21 cellular contexts compared by ENCODE assay signal in the genomic region with DNA sequence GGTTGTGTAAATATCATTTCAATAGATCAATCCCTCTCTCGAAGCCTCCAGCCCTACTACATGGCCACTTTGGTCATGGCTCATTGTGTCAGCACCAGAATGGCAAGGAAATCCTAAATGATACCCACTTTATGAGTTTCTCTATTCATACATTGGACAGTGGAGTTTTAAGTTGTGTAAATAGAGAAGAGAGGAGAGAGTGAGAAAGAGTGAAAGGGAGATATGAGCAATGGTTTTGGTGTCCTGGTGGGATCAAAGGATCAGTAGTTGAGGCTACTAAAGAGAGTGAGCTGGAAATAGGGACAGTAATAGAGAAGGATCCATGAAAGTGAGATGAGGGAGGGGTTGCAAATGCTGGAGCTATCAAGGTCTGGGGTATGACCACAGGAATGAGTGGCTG. TPM values are rescaled to one million over a fixed set of nuclear protein-coding genes. Genes with fewer than 3 reads are reported as not detected.
DNase-seq lines count a peak whose midpoint lies in the region; ATAC-seq and TF ChIP-seq lines count a peak whose summit lies in the region.
"Had no signal": no experiment of that assay in that cellular context is flagged by ENCODE, and none has a peak within 500 bp of the region (broad histone marks: within the 10 kb centered on the region; RNA-seq: fewer than 3 reads in every experiment).

No MANE protein-coding gene starts in this region.

- H3K36me3 Mint-ChIP-seq in activated CD8-positive, alpha-beta memory T cell treated with anti-CD3 and anti-CD28 coated beads, Interleukin-2, amount 10 ng/mL, durations not matched to agents 7 days and 5 days = peaks cover 42% of the 10 kb centered on the region
- no peaks in the 10 kb centered on the region for H3K36me3 Mint-ChIP-seq in activated T-helper 17 cell treated with anti-CD3 and anti-CD28 coated beads, Interleukin-2, amount 50 U/mL, for 72 hours (ENCODE audit: low read depth)
- H3K36me3 Mint-ChIP-seq in natural killer cell = no peaks in the 10 kb centered on the region
- no peaks in the 10 kb centered on the region for H3K36me3 Mint-ChIP-seq in progenitor cell of endocrine pancreas (ENCODE audit: insufficient read depth)

- no peak for ATAC-seq in activated CD8-positive, alpha-beta memory T cell treated with anti-CD3 and anti-CD28 coated beads, Interleukin-2, amount 10 ng/mL, durations not matched to agents 7 days and 5 days
- ATAC-seq in DND-41 (ENCODE audit: insufficient read depth, low read depth) = no peak
- peak; percentile 41 for ATAC-seq in activated T-helper 17 cell treated with anti-CD3 and anti-CD28 coated beads, Interleukin-2, amount 50 U/mL, for 72 hours (replicated peaks)
- ATAC-seq in natural killer cell = no peak
- ATAC-seq: Right ventricle myocardium inferior had no signal

- peak overlapping the region; percentile 77 for H3K27ac Mint-ChIP-seq in activated CD8-positive, alpha-beta memory T cell treated with anti-CD3 and anti-CD28 coated beads, Interleukin-2, amount 10 ng/mL, durations not matched to agents 7 days and 5 days
- H3K27ac Mint-ChIP-seq in activated T-helper 17 cell treated with anti-CD3 and anti-CD28 coated beads, Interleukin-2, amount 50 U/mL, for 72 hours = no peak overlapping the region
- H3K27ac Mint-ChIP-seq in natural killer cell (peak overlapping the region; percentile 3 to 10), progenitor cell of endocrine pancreas (no peak overlapping the region)

- H3K27me3 Mint-ChIP-seq in activated CD8-positive, alpha-beta memory T cell treated with anti-CD3 and anti-CD28 coated beads, Interleukin-2, amount 10 ng/mL, durations not matched to agents 7 days and 5 days = no peaks in the 10 kb centered on the region
- no peaks in the 10 kb centered on the region for H3K27me3 Mint-ChIP-seq in activated T-helper 17 cell treated with anti-CD3 and anti-CD28 coated beads, Interleukin-2, amount 50 U/mL, for 72 hours
- H3K27me3 Mint-ChIP-seq in natural killer cell (ENCODE audit: low read depth in 2 of 2) (no peaks in the 10 kb centered on the region), progenitor cell of endocrine pancreas (peaks cover 22% of the 10 kb centered on the region)

- CTCF ChIA-PET in activated CD8-positive, alpha-beta memory T cell treated with anti-CD3 and anti-CD28 coated beads, Interleukin-2, amount 10 ng/mL, durations not matched to agents 7 days and 5 days (lab: Charles Lee) = interaction anchor here (1.1 to 4.2 kb wide), 7 partner anchors 23 to 165 kb away, joined by 3 to 18 read pairs (median 4); partner anchors contain the start of gene GZMA

- no peak for DNase-seq in activated CD8-positive, alpha-beta memory T cell treated with anti-CD3 and anti-CD28 coated beads, Interleukin-2, amount 10 ng/mL, durations not matched to agents 7 days and 5 days
- DNase-seq in activated CD8-positive, alpha-beta memory T cell treated with anti-CD3 and anti-CD28 coated beads, Interleukin-2, amount 50 U/mL, for 48 hours = no peak
- DNase-seq in DND-41 = no peak
- DNase-seq in natural killer cell = no peak
- DNase-seq in anterior cingulate cortex (lab: John Stamatoyannopoulos, UW) = no peak
- DNase-seq in progenitor cell of endocrine pancreas (ENCODE audit: low spot score, unreplicated experiment) = no peak
- DNase-seq: AML-193, GDM1, IMR-90, NCI-H1417 treated with DMSO at 0.1 percent for 48 hours, NCI-H187 treated with DMSO at 0.1 percent for 48 hours, NCI-H2227 treated with DMSO at 0.1 percent for 48 hours, NCI-H510A treated with DMSO at 0.1 percent for 48 hours, NCI-H774 had no signal

- no peaks in the 10 kb centered on the region for H4K20me1 ChIP-seq in DND-41 (ENCODE audit: insufficient read depth, low read length)

- TF ChIP-seq CTCF in DND-41 (IDR thresholded peaks at IDR 0.05; ENCODE audit: borderline replicate concordance, extremely low read depth, low read length, poor library complexity, severe bottlenecking) = no peak
- TF ChIP-seq CTCF in natural killer cell (IDR thresholded peaks at IDR 0.05) = no peak
- no peak for TF ChIP-seq CTCF in progenitor cell of endocrine pancreas (IDR thresholded peaks at IDR 0.05; ENCODE audit: unreplicated experiment)

- no peak overlapping the region for H2AFZ ChIP-seq in DND-41 (ENCODE audit: low read depth, low read length)

- H3K4me1 ChIP-seq in DND-41 (ENCODE audit: insufficient read depth, low read length) = peaks cover 30% of the 10 kb centered on the region

- no peak overlapping the region for H3K4me3 Mint-ChIP-seq in activated CD8-positive, alpha-beta memory T cell treated with anti-CD3 and anti-CD28 coated beads, Interleukin-2, amount 10 ng/mL, durations not matched to agents 7 days and 5 days
- H3K4me3 Mint-ChIP-seq in activated T-helper 17 cell treated with anti-CD3 and anti-CD28 coated beads, Interleukin-2, amount 50 U/mL, for 72 hours = no peak overlapping the region
- H3K4me3 Mint-ChIP-seq in natural killer cell (no peak overlapping the region), progenitor cell of endocrine pancreas (ENCODE audit: low read depth) (no peak overlapping the region)

- peaks cover 69% of the 10 kb centered on the region for H3K4me1 Mint-ChIP-seq in activated CD8-positive, alpha-beta memory T cell treated with anti-CD3 and anti-CD28 coated beads, Interleukin-2, amount 10 ng/mL, durations not matched to agents 7 days and 5 days
- peaks cover 34% of the 10 kb centered on the region for H3K4me1 Mint-ChIP-seq in activated T-helper 17 cell treated with anti-CD3 and anti-CD28 coated beads, Interleukin-2, amount 50 U/mL, for 72 hours
- H3K4me1 Mint-ChIP-seq in natural killer cell = peaks cover 63 to 64% of the 10 kb centered on the region in 2 donors
- peaks cover 12% of the 10 kb centered on the region for H3K4me1 Mint-ChIP-seq in progenitor cell of endocrine pancreas (ENCODE audit: low read depth)

- no peaks in the 10 kb centered on the region for H3K9me3 ChIP-seq in DND-41 (ENCODE audit: insufficient read depth, low read length, severe bottlenecking)

- no peaks in the 10 kb centered on the region for H3K27me3 ChIP-seq in DND-41 (ENCODE audit: insufficient read depth, low read length, poor library complexity)

- H3K9me3 Mint-ChIP-seq in activated CD8-positive, alpha-beta memory T cell treated with anti-CD3 and anti-CD28 coated beads, Interleukin-2, amount 10 ng/mL, durations not matched to agents 7 days and 5 days (ENCODE audit: low read depth) = peaks cover 7% of the 10 kb centered on the region
- no peaks in the 10 kb centered on the region for H3K9me3 Mint-ChIP-seq in activated T-helper 17 cell treated with anti-CD3 and anti-CD28 coated beads, Interleukin-2, amount 50 U/mL, for 72 hours
- H3K9me3 Mint-ChIP-seq in natural killer cell (no peaks in the 10 kb centered on the region), progenitor cell of endocrine pancreas (ENCODE audit: low read depth) (no peaks in the 10 kb centered on the region)

- no peaks in the 10 kb centered on the region for H3K36me3 ChIP-seq in DND-41 (ENCODE audit: insufficient read depth, low read length)

- H3K27ac ChIP-seq in DND-41 (ENCODE audit: low read length) = peak overlapping the region; percentile 22; the same call in 1 of the 2 replicates
- H3K27ac ChIP-seq: C4-2B had no signal

- H3K4me2 ChIP-seq in DND-41 (ENCODE audit: insufficient read depth, low read length) = no peak overlapping the region

- no peaks in the 10 kb centered on the region for H3K79me2 ChIP-seq in DND-41 (ENCODE audit: insufficient read depth, low read length)

- intact Hi-C loops in natural killer cell (cut with micrococcal nuclease) = no loop called here

- no peak overlapping the region for H3K4me3 ChIP-seq in DND-41 (ENCODE audit: low read depth in 1 of 2, low read length in 2 of 2)

- H3K9ac ChIP-seq in DND-41 (ENCODE audit: low read depth, low read length) = no peak overlapping the region

RNA-seq across cellular contexts. Expression of gene GZMA, which starts 31.5 kb away (rescaled TPM):
- 1,000 to 10,000 TPM in 1 of 2 experiments, 100 to 1,000 TPM in 1; 927 to 1,065 TPM for total RNA-seq in activated CD8-positive, alpha-beta memory T cell treated with anti-CD3 and anti-CD28 coated beads, Interleukin-2, amount 10 ng/mL, durations not matched to agents 7 days and 5 days
- total RNA-seq in activated T-helper 17 cell treated with anti-CD3 and anti-CD28 coated beads, Interleukin-2, amount 50 U/mL, for 72 hours = 10 to 100 TPM; 10.3 to 33.9 TPM
- total RNA-seq in natural killer cell = 100 to 1,000 TPM; 530 to 621 (median 590) TPM
- not detected in 2 replicates for total RNA-seq in progenitor cell of endocrine pancreas
- total RNA-seq: H7, IMR-90, MCF 10A, OCI-LY7 had no signal

RNA-seq across cellular contexts. Expression of gene GZMK, which starts 46.9 kb away (rescaled TPM):
- total RNA-seq in activated CD8-positive, alpha-beta memory T cell treated with anti-CD3 and anti-CD28 coated beads, Interleukin-2, amount 10 ng/mL, durations not matched to agents 7 days and 5 days = 10 to 100 TPM in 1 of 2 experiments, 1 to 10 TPM in 1; 5.8 to 16.6 TPM
- under 1 TPM; 0.43 to 0.69 TPM for total RNA-seq in activated T-helper 17 cell treated with anti-CD3 and anti-CD28 coated beads, Interleukin-2, amount 50 U/mL, for 72 hours
- total RNA-seq in natural killer cell (10 to 100 TPM; 24.5 to 40.9 (median 30.3) TPM), progenitor cell of endocrine pancreas (not detected in 2 replicates)
- total RNA-seq: Daoy, H7, IMR-90, MCF 10A, OCI-LY7 had no signal

Comparison
In these comparisons a context has a peak if more than half of its experiments do, and no peak if none do; other contexts are left out.
1. H3K27ac Mint-ChIP-seq: peak in activated CD8-positive, alpha-beta memory T cell treated with anti-CD3 and anti-CD28 coated beads, Interleukin-2, amount 10 ng/mL, durations not matched to agents 7 days and 5 days (single experiment) and natural killer cell (2 of 2); none in activated T-helper 17 cell treated with anti-CD3 and anti-CD28 coated beads, Interleukin-2, amount 50 U/mL, for 72 hours (single experiment) and progenitor cell of endocrine pancreas (single experiment).
2. RNA of gene GZMA, which starts 31.5 kb away (total RNA-seq): 927 to 1,065 TPM in activated CD8-positive, alpha-beta memory T cell treated with anti-CD3 and anti-CD28 coated beads, Interleukin-2, amount 10 ng/mL, durations not matched to agents 7 days and 5 days and 530 to 621 TPM in natural killer cell; 10.3 to 33.9 TPM in activated T-helper 17 cell treated with anti-CD3 and anti-CD28 coated beads, Interleukin-2, amount 50 U/mL, for 72 hours and not detected in progenitor cell of endocrine pancreas; every median in the first group is over 10 times any median in the second.